ENCODE assay signal across 11 cellular contexts in genomic region chr5:167819406-167819805, GRCh38.
DNase-seq lines count a peak whose midpoint lies in the region; ATAC-seq, FAIRE-seq and TF ChIP-seq lines count a peak whose summit lies in the region.
"Had no signal": no experiment of that assay in that cellular context is flagged by ENCODE, and none has a peak within 500 bp of the region (broad histone marks: within the 10 kb centered on the region; RNA-seq: fewer than 3 reads in every experiment).

No MANE protein-coding gene starts in this region.

- ATAC-seq in GM18868 (IDR thresholded peaks at IDR 0.05; ENCODE audit: unreplicated experiment) (peak; percentile 98), GM21529 (IDR thresholded peaks at IDR 0.05; ENCODE audit: unreplicated experiment) (peak; percentile 94), HG03097 (IDR thresholded peaks at IDR 0.05; ENCODE audit: low FRiP score, unreplicated experiment) (peak; percentile 77)

- H3K27me3 Mint-ChIP-seq in endodermal cell (ENCODE audit: insufficient read depth), result no peaks in the 10 kb centered on the region
- H3K27me3 Mint-ChIP-seq in CD8-positive, alpha-beta memory T cell, result peaks cover 0 to 1% of the 10 kb centered on the region in 2 donors

- H3K4me1 ChIP-seq in esophagus (ENCODE audit: control insufficient read depth in 2 of 2, insufficient read depth in 2 of 2, low read length in 1 of 2), result no peaks in the 10 kb centered on the region
- peaks cover 10% of the 10 kb centered on the region for H3K4me1 ChIP-seq in endodermal cell (ENCODE audit: control insufficient read depth, insufficient read depth, low read length)
- H3K4me1 ChIP-seq in small intestine (ENCODE audit: control insufficient read depth in 2 of 2, insufficient read depth in 1 of 2, low read depth in 1 of 2, low read length in 1 of 2), result no peaks in the 10 kb centered on the region
- H3K4me1 ChIP-seq in CD8-positive, alpha-beta memory T cell (ENCODE audit: insufficient read depth, low read length), result no peaks in the 10 kb centered on the region
- H3K4me1 ChIP-seq: parathyroid adenoma had no signal

- no peaks in the 10 kb centered on the region for H3K36me3 Mint-ChIP-seq in endodermal cell (ENCODE audit: low read depth)
- H3K36me3 Mint-ChIP-seq in CD8-positive, alpha-beta memory T cell, result no peaks in the 10 kb centered on the region

- H3K27ac Mint-ChIP-seq in endodermal cell, result no peak overlapping the region
- no peak overlapping the region for H3K27ac Mint-ChIP-seq in CD8-positive, alpha-beta memory T cell

- no peak for FAIRE-seq in small intestine (lab: Jason Lieb, UNC)

- no peak overlapping the region for H3K9ac ChIP-seq in endodermal cell (ENCODE audit: extremely low read depth, low read length, poor library complexity, severe bottlenecking)
- H3K9ac ChIP-seq: parathyroid adenoma had no signal

- DNase-seq in NCI-H524 treated with DMSO at 0.1 percent for 48 hours (lab: John Stamatoyannopoulos, UW) (no peak), endodermal cell (no peak), small intestine (no peak)
- no peak for DNase-seq in CD8-positive, alpha-beta memory T cell
- DNase-seq: activated T-cell treated with anti-CD3 and anti-CD28 coated beads, Interleukin-2, amount 50 U/mL, for 48 hours had no signal

- H3K4me3 ChIP-seq in esophagus (ENCODE audit: low read depth in 1 of 2, low read length in 2 of 2) (no peak overlapping the region), endodermal cell (ENCODE audit: low read length) (no peak overlapping the region), small intestine (ENCODE audit: low read depth in 1 of 2, low read length in 2 of 2) (no peak overlapping the region)
- H3K4me3 ChIP-seq in CD8-positive, alpha-beta memory T cell (ENCODE audit: low read length), result no peak overlapping the region

- H3K36me3 ChIP-seq in esophagus (ENCODE audit: control insufficient read depth in 2 of 2, insufficient read depth in 2 of 2, low read length in 1 of 2) (no peaks in the 10 kb centered on the region), endodermal cell (ENCODE audit: control insufficient read depth, insufficient read depth, low read length) (no peaks in the 10 kb centered on the region), small intestine (ENCODE audit: control insufficient read depth in 2 of 2, insufficient read depth in 2 of 2, low read length in 2 of 2) (no peaks in the 10 kb centered on the region)
- H3K36me3 ChIP-seq in CD8-positive, alpha-beta memory T cell (ENCODE audit: insufficient read depth, low read length), result no peaks in the 10 kb centered on the region

- POLR2A ChIA-PET in CD8-positive, alpha-beta memory T cell (lab: Charles Lee), result no interaction called here

- no peak for TF ChIP-seq CTCF in endodermal cell (conservative IDR thresholded peaks at IDR 0.05)

- H3K27ac ChIP-seq in esophagus (ENCODE audit: low read depth in 2 of 2, low read length in 1 of 2) (peak overlapping the region; percentile 56 to 61), endodermal cell (ENCODE audit: low read depth, low read length) (no peak overlapping the region), small intestine (ENCODE audit: low read depth in 1 of 2, low read length in 1 of 2) (no peak overlapping the region)
- H3K27ac ChIP-seq in CD8-positive, alpha-beta memory T cell (ENCODE audit: low read depth, low read length), result no peak overlapping the region
- H3K27ac ChIP-seq: parathyroid adenoma, VCaP had no signal

- H3K27me3 ChIP-seq in esophagus (ENCODE audit: control insufficient read depth in 1 of 2, insufficient read depth in 2 of 2, low read length in 2 of 2), result no peaks in the 10 kb centered on the region
- no peaks in the 10 kb centered on the region for H3K27me3 ChIP-seq in endodermal cell (ENCODE audit: control insufficient read depth, insufficient read depth, low read length, poor library complexity, severe bottlenecking)
- H3K27me3 ChIP-seq in small intestine (ENCODE audit: control insufficient read depth in 2 of 2, insufficient read depth in 2 of 2, low read length in 2 of 2), result no peaks in the 10 kb centered on the region
- no peaks in the 10 kb centered on the region for H3K27me3 ChIP-seq in CD8-positive, alpha-beta memory T cell (ENCODE audit: insufficient read depth, low read length, poor library complexity, severe bottlenecking)

- H3K9me3 ChIP-seq in esophagus (ENCODE audit: control insufficient read depth in 2 of 2, insufficient read depth in 1 of 2, low read depth in 1 of 2, low read length in 1 of 2) (no peaks in the 10 kb centered on the region), endodermal cell (ENCODE audit: control insufficient read depth, low read length) (peaks cover 25% of the 10 kb centered on the region), small intestine (ENCODE audit: control insufficient read depth, low read depth) (no peaks in the 10 kb centered on the region)
- H3K9me3 ChIP-seq in CD8-positive, alpha-beta memory T cell (ENCODE audit: low read length), result no peaks in the 10 kb centered on the region

- peaks cover 14% of the 10 kb centered on the region for H3K9me3 Mint-ChIP-seq in endodermal cell
- H3K9me3 Mint-ChIP-seq in CD8-positive, alpha-beta memory T cell, result peaks cover 0 to 5% (median 0%) of the 10 kb centered on the region in 5 donors

- peaks cover 23% of the 10 kb centered on the region for H3K4me1 Mint-ChIP-seq in endodermal cell
- H3K4me1 Mint-ChIP-seq in CD8-positive, alpha-beta memory T cell, result no peaks in the 10 kb centered on the region

- WGBS in esophagus, 2 donors, result 44 to 65% methylated on average over 3 of the region's 3 CpGs
- 84 to 95% methylated on average over 2 to 3 of the region's 3 CpGs for WGBS in endodermal cell (ENCODE audit: insufficient coverage in 1 of 2, insufficient read length in 1 of 2), 2 experiments
- WGBS in small intestine, 3 donors, result 69 to 80% (median 70%) methylated on average over 3 of the region's 3 CpGs

- CTCF ChIA-PET in CD8-positive, alpha-beta memory T cell (lab: Charles Lee), result no interaction called here

- no peak overlapping the region for H3K4me3 Mint-ChIP-seq in endodermal cell
- H3K4me3 Mint-ChIP-seq in CD8-positive, alpha-beta memory T cell, result no peak overlapping the region

Comparison
In these comparisons a context has a peak if more than half of its experiments do, and no peak if none do; other contexts are left out.
1. H3K27ac ChIP-seq: peak in esophagus (2 of 2); none in endodermal cell (single experiment), small intestine (0 of 2) and CD8-positive, alpha-beta memory T cell (single experiment).
2. Peak in every context shown above with its lines, with median percentiles within 50 percentile points of each other: ATAC-seq.